Comparison of ENCODE assay signal across 28 cellular contexts in the genomic region with DNA sequence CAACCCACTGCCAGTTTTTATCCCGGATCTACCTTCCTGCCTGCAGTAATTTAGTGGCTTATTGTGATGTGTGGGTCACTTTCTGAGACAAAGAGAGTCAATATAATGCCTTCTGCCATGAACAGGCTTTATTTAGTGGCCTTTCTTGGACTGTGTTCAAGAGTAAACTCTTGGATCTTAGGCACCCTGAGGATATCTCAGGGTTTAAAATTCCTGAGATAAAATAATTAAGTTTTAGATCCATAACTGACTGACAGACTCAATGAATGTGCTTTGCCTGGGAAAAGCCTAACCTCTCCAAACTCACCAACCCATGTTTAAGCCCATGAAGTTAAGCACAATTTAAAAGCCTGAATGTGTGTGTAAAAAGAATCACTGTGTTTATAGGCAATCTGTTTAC.
"Had no signal": no experiment of that assay in that cellular context is flagged by ENCODE, and none has a peak within 500 bp of the region (broad histone marks: within the 10 kb centered on the region; RNA-seq: fewer than 3 reads in every experiment).

No MANE protein-coding gene starts in this region.

- H3K9me3 ChIP-seq: stomach, suprapubic skin, testis, thoracic aorta, thyroid gland, tibial artery, tibial nerve, transverse colon, upper lobe of left lung, upper lobe of right lung, uterus, vagina had no signal

- H3K4me1 ChIP-seq: stomach, suprapubic skin, testis, thyroid gland, tibial nerve, transverse colon, upper lobe of left lung, upper lobe of right lung, uterus, vagina had no signal

- H3K4me3 ChIP-seq: stomach, suprapubic skin, testis, thoracic aorta, thyroid gland, tibial artery, tibial nerve, transverse colon, upper lobe of left lung, upper lobe of right lung, uterus, vagina had no signal

- H3K4me3 Mint-ChIP-seq: stimulated activated effector memory CD8-positive, alpha-beta T cell treated with anti-CD3 and anti-CD28 coated beads, Interleukin-12 subunit alpha, Interleukin-12 subunit beta, amount 100 ng/mL, for 72 hours; stimulated activated memory B cell treated with anti-CD40 and anti-IgM and Interleukin-4, amounts not matched to agents 10 μg/mL and 1 μg/mL and 100 μg/mL, for 72 hours; stimulated activated naive B cell treated with anti-CD40 and anti-IgM and Interleukin-4, amounts not matched to agents 10 μg/mL and 1 μg/mL and 100 μg/mL, for 72 hours; stimulated activated naive CD8-positive, alpha-beta T cell treated with anti-CD3 and anti-CD28 coated beads, Interleukin-15, amount 100 ng/mL, for 72 hours; stimulated activated naive CD8-positive, alpha-beta T cell treated with anti-CD3 and anti-CD28 coated beads, Interleukin-15, Interleukin-2, amounts not matched to agents 100 ng/mL and 50 ng/mL, for 24 hours; type B pancreatic cell had no signal

- H3K27me3 ChIP-seq: stomach, suprapubic skin, testis, thyroid gland, tibial artery, tibial nerve, transverse colon, upper lobe of left lung, upper lobe of right lung, uterus, vagina had no signal

- H3K36me3 Mint-ChIP-seq: stimulated activated effector memory CD8-positive, alpha-beta T cell treated with anti-CD3 and anti-CD28 coated beads, Interleukin-12 subunit alpha, Interleukin-12 subunit beta, amount 100 ng/mL, for 72 hours; stimulated activated memory B cell treated with anti-CD40 and anti-IgM and Interleukin-4, amounts not matched to agents 10 μg/mL and 1 μg/mL and 100 μg/mL, for 72 hours; stimulated activated naive B cell treated with anti-CD40 and anti-IgM and Interleukin-4, amounts not matched to agents 10 μg/mL and 1 μg/mL and 100 μg/mL, for 72 hours; type B pancreatic cell had no signal

- ATAC-seq: stimulated activated effector memory CD8-positive, alpha-beta T cell treated with anti-CD3 and anti-CD28 coated beads, Interleukin-12 subunit alpha, Interleukin-12 subunit beta, amount 100 ng/mL, for 72 hours; stimulated activated memory B cell treated with anti-CD40 and anti-IgM and Interleukin-4, amounts not matched to agents 10 μg/mL and 1 μg/mL and 100 μg/mL, for 72 hours; stimulated activated naive B cell treated with anti-CD40 and anti-IgM and Interleukin-4, amounts not matched to agents 10 μg/mL and 1 μg/mL and 100 μg/mL, for 72 hours; stimulated activated naive CD8-positive, alpha-beta T cell treated with anti-CD3 and anti-CD28 coated beads, Interleukin-15, amount 100 ng/mL, for 72 hours; stimulated activated naive CD8-positive, alpha-beta T cell treated with anti-CD3 and anti-CD28 coated beads, Interleukin-15, Interleukin-2, amounts not matched to agents 100 U/mL and 50 U/mL, for 24 hours; upper lobe of right lung had no signal

- H3K27ac ChIP-seq: stomach, suprapubic skin, testis, thoracic aorta, thyroid gland, tibial artery, tibial nerve, transverse colon, upper lobe of left lung, upper lobe of right lung, uterus, vagina had no signal

- DNase-seq: stimulated activated CD4-positive, alpha-beta T cell treated with anti-CD3 and anti-CD28 coated beads, Interleukin-2, amount 100 ng/mL, for 48 hours; stimulated activated CD4-positive, alpha-beta T cell treated with anti-CD3 and anti-CD28 coated beads, Interleukin-4, amount 100 ng/mL, for 1 hour; stimulated activated CD4-positive, alpha-beta T cell treated with anti-CD3 and anti-CD28 coated beads, Interleukin-4, amount 100 ng/mL, for 24 hours; stimulated activated CD4-positive, alpha-beta T cell treated with anti-CD3 and anti-CD28 coated beads, Interleukin-4, amount 100 ng/mL, for 4 hours; stimulated activated CD8-positive, alpha-beta memory T cell treated with anti-CD3 and anti-CD28 coated beads, Interleukin-4, amount 100 ng/mL, for 48 hours; stimulated activated naive B cell treated with anti-CD40 and anti-IgM and Interleukin-4, amounts not matched to agents 10 μg/mL and 1 μg/mL and 100 μg/mL, for 72 hours; stimulated activated naive CD4-positive, alpha-beta T cell; stimulated activated naive CD4-positive, alpha-beta T cell treated with Interleukin-2 at 50 U/mL for 16 hours; stimulated activated naive CD8-positive, alpha-beta T cell treated with anti-CD3 and anti-CD28 coated beads, Interleukin-15, amount 100 ng/mL, for 72 hours; stimulated activated naive CD8-positive, alpha-beta T cell treated with anti-CD3 and anti-CD28 coated beads, Interleukin-15, Interleukin-2, amounts not matched to agents 100 U/mL and 50 U/mL, for 24 hours; stomach; substantia nigra; testis; thyroid gland; tibial artery; transverse colon; trophoblast cell; upper lobe of left lung; upper lobe of right lung; uterus had no signal

- H3K9me3 Mint-ChIP-seq: stimulated activated memory B cell treated with anti-CD40 and anti-IgM and Interleukin-4, amounts not matched to agents 10 μg/mL and 1 μg/mL and 100 μg/mL, for 72 hours; stimulated activated naive B cell treated with anti-CD40 and anti-IgM and Interleukin-4, amounts not matched to agents 10 μg/mL and 1 μg/mL and 100 μg/mL, for 72 hours; stimulated activated naive CD8-positive, alpha-beta T cell treated with anti-CD3 and anti-CD28 coated beads, Interleukin-15, amount 100 ng/mL, for 72 hours; stimulated activated naive CD8-positive, alpha-beta T cell treated with anti-CD3 and anti-CD28 coated beads, Interleukin-15, Interleukin-2, amounts not matched to agents 100 ng/mL and 50 ng/mL, for 24 hours; type B pancreatic cell had no signal

- H3K27me3 Mint-ChIP-seq: stimulated activated memory B cell treated with anti-CD40 and anti-IgM and Interleukin-4, amounts not matched to agents 10 μg/mL and 1 μg/mL and 100 μg/mL, for 72 hours; stimulated activated naive B cell treated with anti-CD40 and anti-IgM and Interleukin-4, amounts not matched to agents 10 μg/mL and 1 μg/mL and 100 μg/mL, for 72 hours; stimulated activated naive CD8-positive, alpha-beta T cell treated with anti-CD3 and anti-CD28 coated beads, Interleukin-15, Interleukin-2, amounts not matched to agents 100 ng/mL and 50 ng/mL, for 24 hours had no signal

- H3K36me3 ChIP-seq: stomach, suprapubic skin, thoracic aorta, thyroid gland, tibial artery, tibial nerve, transverse colon, upper lobe of left lung, upper lobe of right lung, uterus, vagina had no signal

- H3K4me1 Mint-ChIP-seq: stimulated activated effector memory CD8-positive, alpha-beta T cell treated with anti-CD3 and anti-CD28 coated beads, Interleukin-12 subunit alpha, Interleukin-12 subunit beta, amount 100 ng/mL, for 72 hours; stimulated activated memory B cell treated with anti-CD40 and anti-IgM and Interleukin-4, amounts not matched to agents 10 μg/mL and 1 μg/mL and 100 μg/mL, for 72 hours; stimulated activated naive B cell treated with anti-CD40 and anti-IgM and Interleukin-4, amounts not matched to agents 10 μg/mL and 1 μg/mL and 100 μg/mL, for 72 hours; stimulated activated naive CD8-positive, alpha-beta T cell treated with anti-CD3 and anti-CD28 coated beads, Interleukin-15, amount 100 ng/mL, for 72 hours had no signal

- H3K27ac Mint-ChIP-seq: stimulated activated effector memory CD8-positive, alpha-beta T cell treated with anti-CD3 and anti-CD28 coated beads, Interleukin-12 subunit alpha, Interleukin-12 subunit beta, amount 100 ng/mL, for 72 hours; stimulated activated memory B cell treated with anti-CD40 and anti-IgM and Interleukin-4, amounts not matched to agents 10 μg/mL and 1 μg/mL and 100 μg/mL, for 72 hours; stimulated activated naive B cell treated with anti-CD40 and anti-IgM and Interleukin-4, amounts not matched to agents 10 μg/mL and 1 μg/mL and 100 μg/mL, for 72 hours; stimulated activated naive CD8-positive, alpha-beta T cell treated with anti-CD3 and anti-CD28 coated beads, Interleukin-15, amount 100 ng/mL, for 72 hours; stimulated activated naive CD8-positive, alpha-beta T cell treated with anti-CD3 and anti-CD28 coated beads, Interleukin-15, Interleukin-2, amounts not matched to agents 100 ng/mL and 50 ng/mL, for 24 hours; type B pancreatic cell had no signal
